In the genomic region with DNA sequence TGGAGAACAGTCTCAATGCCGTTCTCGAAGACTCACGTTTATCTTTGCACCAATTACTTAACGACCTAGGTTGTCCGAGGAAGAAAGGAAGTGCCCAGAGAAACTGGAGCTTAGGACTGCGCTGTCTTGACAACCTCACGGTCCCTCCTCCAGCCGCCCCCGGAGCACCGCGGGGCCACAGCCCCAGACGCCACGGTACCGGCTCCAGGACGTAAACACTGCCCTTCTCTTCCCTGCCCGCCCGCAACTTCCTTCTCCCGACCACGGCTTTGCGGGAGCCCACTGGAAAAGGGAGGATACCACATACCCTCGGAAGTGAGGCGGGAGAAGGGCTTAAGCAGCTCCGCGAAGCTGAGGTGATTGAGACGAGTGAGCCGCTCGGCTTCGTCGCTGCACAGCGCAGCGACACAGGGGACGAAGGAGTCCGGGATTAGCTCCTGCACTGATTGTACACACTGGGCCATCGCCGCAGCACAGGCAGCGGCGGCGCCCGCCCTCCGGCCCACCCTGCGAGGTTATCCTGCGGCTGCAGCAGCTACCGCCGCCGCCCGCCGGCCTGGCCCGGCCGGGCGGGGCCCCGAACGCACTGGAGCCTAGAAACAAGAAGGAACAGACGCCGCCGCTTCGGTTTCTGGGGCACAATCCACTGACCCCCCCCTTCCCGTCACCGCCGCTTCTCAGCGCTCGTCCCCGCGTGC, we compare ENCODE assay signal across 9 cellular contexts. TPM values are rescaled to one million over a fixed set of nuclear protein-coding genes. Genes with fewer than 3 reads are reported as not detected.
A peak's percentile ranks its signal among the peaks of the same experiment; 100 is the strongest.
DNase-seq lines count a peak whose midpoint lies in the region; ATAC-seq, FAIRE-seq and TF ChIP-seq lines count a peak whose summit lies in the region.
"Had no signal": no experiment of that assay in that cellular context is flagged by ENCODE, and none has a peak within 500 bp of the region (broad histone marks: within the 10 kb centered on the region; RNA-seq: fewer than 3 reads in every experiment).

No MANE protein-coding gene starts in this region.

- dilution Hi-C loops in endothelial cell of umbilical vein (cut with MboI; ENCODE audit: extremely low pct_ligation_motif_present, low sequenced_read_pairs), result no loop called here

- H3K27ac ChIP-seq in WERI-Rb-1, result peak overlapping the region; percentile 94
- peak overlapping the region; percentile 88 for H3K27ac ChIP-seq in endothelial cell of umbilical vein (ENCODE audit: insufficient read depth, low read depth, low read length)

- H3K36me3 ChIP-seq in WERI-Rb-1 (peaks cover 8% of the 10 kb centered on the region; the same call in 1 of the 2 replicates), endothelial cell of umbilical vein (ENCODE audit: control insufficient read depth in 2 of 2, extremely low read depth in 1 of 2, insufficient read depth in 2 of 2, low read length in 2 of 2) (no peaks in the 10 kb centered on the region), mucosa of descending colon (ENCODE audit: low read depth) (no peaks in the 10 kb centered on the region)

- H4K20me1 ChIP-seq in endothelial cell of umbilical vein (replicated peaks; ENCODE audit: control insufficient read depth, extremely low read depth, insufficient read depth, low read length), result peaks cover 2% of the 10 kb centered on the region

- H3K9me3 ChIP-seq in WERI-Rb-1 (ENCODE audit: severe bottlenecking) (peaks cover 3% of the 10 kb centered on the region), endothelial cell of umbilical vein (replicated peaks; ENCODE audit: control insufficient read depth, insufficient read depth, low read length) (no peaks in the 10 kb centered on the region), mucosa of descending colon (no peaks in the 10 kb centered on the region)

- POLR2A ChIA-PET in GM10248 (lab: Yijun Ruan, JAX) (interaction anchor here (0.6 to 2.4 kb wide), 6 partner anchors 23 to 429 kb away, joined by 4 to 9 read pairs (median 5); partner anchors contain the start of genes RNF125 and RNF138), endothelial cell of umbilical vein (lab: Charles Lee) (interaction anchor here (0.8 to 2.2 kb wide), 2 partner anchors 11 to 121 kb away, joined by 4 to 7 read pairs; no protein-coding TSS in a partner anchor)

- no peaks in the 10 kb centered on the region for H3K27me3 ChIP-seq in WERI-Rb-1 (ENCODE audit: insufficient read depth, low read depth, severe bottlenecking)
- H3K27me3 ChIP-seq in endothelial cell of umbilical vein (ENCODE audit: control insufficient read depth in 2 of 2, insufficient read depth in 2 of 2, low read length in 2 of 2), result peaks cover 0 to 2% of the 10 kb centered on the region in 2 experiments

- TF ChIP-seq POLR2A in endothelial cell of umbilical vein (IDR thresholded peaks at IDR 0.05; ENCODE audit: low read depth, low read length), result no peak

- peaks cover 14% of the 10 kb centered on the region for H3K4me1 ChIP-seq in endothelial cell of umbilical vein (ENCODE audit: control insufficient read depth, extremely low read depth, insufficient read depth, low read length)
- H3K4me1 ChIP-seq in mucosa of descending colon (ENCODE audit: low read depth), result peaks cover 16% of the 10 kb centered on the region

- peaks cover 48% of the 10 kb centered on the region for H3K79me2 ChIP-seq in endothelial cell of umbilical vein (ENCODE audit: control insufficient read depth, insufficient read depth, low read length)

- intact Hi-C loops in endothelial cell of umbilical vein (cut with micrococcal nuclease), result loop anchor here (2.0 kb wide), 4 partner anchors 34 to 258 kb away; partner anchors contain the start of genes B4GALT6 and RNF125
- intact Hi-C loops in mucosa of descending colon (cut with DNase I, micrococcal nuclease), result no loop called here

- H3K4me3 ChIP-seq in Jurkat, Clone E6-1 (ENCODE audit: low read length), result peak overlapping the region; percentile 99
- H3K4me3 ChIP-seq in WERI-Rb-1 (ENCODE audit: low read depth, low read length) (peak overlapping the region; percentile 98), endothelial cell of umbilical vein (replicated peaks in 1 of 3; ENCODE audit: insufficient read depth in 1 of 3, low read depth in 1 of 3, low read length in 3 of 3) (peak overlapping the region; percentile 76 to 86 (median 85)), mucosa of descending colon (peak overlapping the region; percentile 58)

- H3K9me1 ChIP-seq in endothelial cell of umbilical vein (replicated peaks; ENCODE audit: control insufficient read depth, extremely low read depth, insufficient read depth, low read length), result no peaks in the 10 kb centered on the region

- ATAC-seq in GM21737 (IDR thresholded peaks at IDR 0.05; ENCODE audit: unreplicated experiment), result peak; percentile 35
- peak; percentile 63 for ATAC-seq in mucosa of descending colon
- ATAC-seq in stimulated activated naive CD8-positive, alpha-beta T cell treated with anti-CD3 and anti-CD28 coated beads, Interleukin-15, Interleukin-2, amounts not matched to agents 100 U/mL and 50 U/mL, for 24 hours, result peak; percentile 42

- peak overlapping the region; percentile 98 for H2AFZ ChIP-seq in endothelial cell of umbilical vein (ENCODE audit: low read depth, low read length)

- DNase-seq in GM10248 (ENCODE audit: extremely low spot score) (peak; percentile 61), WERI-Rb-1 (peak; percentile 43), endothelial cell of umbilical vein (ENCODE audit: low read depth, low spot score) (peak; percentile 73), mucosa of descending colon (peak; percentile 55 to 73 (median 66)), NCI-H2081 treated with DMSO at 0.1 percent for 48 hours (lab: John Stamatoyannopoulos, UW) (no peak)
- no peak for DNase-seq in Jurkat, Clone E6-1 (ENCODE audit: low read depth, low spot score)
- DNase-seq in stimulated activated naive CD8-positive, alpha-beta T cell treated with anti-CD3 and anti-CD28 coated beads, Interleukin-15, Interleukin-2, amounts not matched to agents 100 U/mL and 50 U/mL, for 24 hours, result peak; percentile 58

- TF ChIP-seq CTCF in GM10248 (IDR thresholded peaks at IDR 0.05; ENCODE audit: control extremely low read depth, extremely low read depth, low read depth, missing control alignments) (no peak), WERI-Rb-1 (IDR thresholded peaks at IDR 0.05; ENCODE audit: low read depth, low read length) (no peak), endothelial cell of umbilical vein (IDR thresholded peaks at IDR 0.05; ENCODE audit: extremely low read depth in 1 of 2, insufficient read depth in 1 of 2, low read depth in 1 of 2, low read length in 2 of 2) (no peak), mucosa of descending colon (IDR thresholded peaks at IDR 0.05) (no peak)

- H3K4me2 ChIP-seq in endothelial cell of umbilical vein (ENCODE audit: insufficient read depth, low read length), result peak overlapping the region; percentile 78

- CTCF ChIA-PET in GM10248 (lab: Yijun Ruan, JAX) (interaction anchor here (1.4 to 1.9 kb wide), 4 partner anchors 14 to 220 kb away, joined by 4 to 9 read pairs (median 6); no protein-coding TSS in a partner anchor), endothelial cell of umbilical vein (lab: Charles Lee) (interaction anchor here (0.5 to 3.0 kb wide), 11 partner anchors 11 to 349 kb away, joined by 3 to 11 read pairs (median 4); partner anchors contain the start of gene RNF138)

- H3K9ac ChIP-seq in endothelial cell of umbilical vein (replicated peaks; ENCODE audit: extremely low read depth, insufficient read depth, low read length), result peak overlapping the region; percentile 85

- TSS peak; percentile 54 for BruUV-seq in endothelial cell of umbilical vein (replicated peaks; lab: Mats Ljungman, UMichigan)

- FAIRE-seq in endothelial cell of umbilical vein (lab: Jason Lieb, UNC), result no peak
- FAIRE-seq: endometrium had no signal

TF ChIP-seq in endothelial cell of umbilical vein, 7 proteins besides CTCF, POLR2A, EP300 and RAD21:
- TF ChIP-seq MYC (IDR thresholded peaks at IDR 0.05; ENCODE audit: low read depth, low read length) (no peak), EZH2 (IDR thresholded peaks at IDR 0.05; ENCODE audit: borderline replicate concordance, low read depth, low read length, severe bottlenecking) (no peak), FOS (IDR thresholded peaks at IDR 0.05; ENCODE audit: borderline replicate concordance, insufficient read depth, low read length) (no peak), MAX (IDR thresholded peaks at IDR 0.05; ENCODE audit: insufficient read depth, insufficient read length) (no peak), GATA2 (IDR thresholded peaks at IDR 0.05; ENCODE audit: insufficient read depth, insufficient read length, low read depth, low read length) (no peak), POLR2AphosphoS5 (IDR thresholded peaks at IDR 0.05; ENCODE audit: insufficient read depth, low read depth, low read length) (no peak), JUN (IDR thresholded peaks at IDR 0.05; ENCODE audit: borderline replicate concordance, insufficient read depth, insufficient read length, low read depth) (no peak)

RNA-seq across cellular contexts. Expression of gene TRAPPC8, which starts 0.5 kb away (rescaled TPM):
- 24.9 TPM for polyA plus RNA-seq in Jurkat, Clone E6-1 (2012; ENCODE audit: insufficient read depth, insufficient read length)
- 30.1 and 34.1 TPM in 2 replicates for total RNA-seq in endothelial cell of umbilical vein
- 23.1 and 25.0 TPM in 2 replicates for polyA plus RNA-seq in endothelial cell of umbilical vein
- 27.9 and 28.1 TPM in 2 replicates for polyA plus RNA-seq in endothelial cell of umbilical vein (2011; cell fraction: cytosol; rRNA removed)
- 51.4 and 55.7 TPM in 2 replicates for polyA plus RNA-seq in endothelial cell of umbilical vein (2011; cell fraction: nucleus; rRNA removed)
- polyA plus RNA-seq in endothelial cell of umbilical vein (2012), result 16.2 and 24.5 TPM in 2 replicates
- 93.2 and 97.5 TPM in 2 replicates for polyA minus RNA-seq in endothelial cell of umbilical vein
- 19.5 TPM for polyA minus RNA-seq in endothelial cell of umbilical vein (2011; cell fraction: cytosol; rRNA and poly(A)+ RNA removed)
- 73.7 and 129 TPM in 2 replicates for polyA minus RNA-seq in endothelial cell of umbilical vein (2011; cell fraction: nucleus; rRNA and poly(A)+ RNA removed)
- total RNA-seq in mucosa of descending colon, result 10 to 100 TPM; 42.6 to 51.4 (median 51.2) TPM

Comparison
In these comparisons a context has a peak if more than half of its experiments do, and no peak if none do; other contexts are left out.
1. DNase-seq: peak in GM10248 (single experiment), WERI-Rb-1 (single experiment), endothelial cell of umbilical vein (single experiment), mucosa of descending colon (3 of 3) and stimulated activated naive CD8-positive, alpha-beta T cell treated with anti-CD3 and anti-CD28 coated beads, Interleukin-15, Interleukin-2, amounts not matched to agents 100 U/mL and 50 U/mL, for 24 hours (single experiment); none in Jurkat, Clone E6-1 (single experiment) and NCI-H2081 treated with DMSO at 0.1 percent for 48 hours (single experiment).
2. Peak in every context shown above with its lines, with median percentiles within 50 percentile points of each other: ATAC-seq and H3K4me3 ChIP-seq.